11 cellular contexts compared by ENCODE assay signal in the genomic region with DNA sequence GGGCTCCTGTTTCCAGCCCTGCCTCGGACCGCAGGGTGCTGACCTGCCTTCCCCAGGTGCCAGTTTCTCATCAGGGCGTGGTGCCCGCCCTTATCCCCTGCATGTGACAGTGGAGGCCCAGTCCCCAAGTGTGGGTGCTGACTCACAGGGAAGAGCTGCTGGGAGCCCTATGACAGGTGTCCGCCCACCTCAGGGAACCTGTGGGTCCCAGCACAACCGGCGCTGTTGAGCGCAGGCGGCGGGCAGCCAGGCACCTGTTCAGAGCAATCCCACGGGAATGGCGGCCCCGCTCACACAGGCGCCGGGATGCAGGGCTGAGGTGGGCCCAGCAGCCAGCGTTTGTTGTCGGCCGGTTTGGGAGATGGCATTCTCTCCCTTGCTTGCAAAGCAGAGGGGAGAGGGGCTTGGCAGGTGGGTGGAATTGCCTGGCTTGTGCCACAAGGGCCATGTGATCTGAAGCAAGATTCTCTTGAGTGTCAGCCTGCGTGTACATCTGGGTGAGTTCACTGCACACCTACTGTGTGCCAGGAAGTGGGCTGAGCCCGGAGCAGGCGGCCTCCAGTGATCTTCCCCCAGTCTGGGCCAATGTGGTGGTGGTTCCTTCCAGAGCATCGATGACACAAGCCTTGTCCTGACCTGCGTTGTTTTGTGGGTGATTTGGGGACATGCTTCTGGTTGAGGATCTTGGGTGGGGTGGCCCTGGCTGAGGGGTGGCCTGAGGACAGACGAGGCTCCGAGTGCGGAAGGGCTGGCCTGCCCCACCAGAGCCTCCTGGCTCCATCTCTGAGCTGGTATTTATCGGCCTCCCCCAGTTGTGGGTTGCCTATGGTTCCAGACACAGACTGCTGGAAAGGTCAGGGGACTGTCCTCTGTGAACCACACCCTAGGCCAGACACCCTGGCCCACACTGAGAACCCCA. TPM values are rescaled to one million over a fixed set of nuclear protein-coding genes. Genes with fewer than 3 reads are reported as not detected.
DNase-seq lines count a peak whose midpoint lies in the region; ATAC-seq, FAIRE-seq and TF ChIP-seq lines count a peak whose summit lies in the region.
"Had no signal": no experiment of that assay in that cellular context is flagged by ENCODE, and none has a peak within 500 bp of the region (broad histone marks: within the 10 kb centered on the region; RNA-seq: fewer than 3 reads in every experiment).

No MANE protein-coding gene starts in this region.

- H3K9me3 Mint-ChIP-seq in CD14-positive monocyte = no peaks in the 10 kb centered on the region

- H3K27me3 ChIP-seq in pancreas = no peaks in the 10 kb centered on the region

- H3K36me3 ChIP-seq in pancreas = no peaks in the 10 kb centered on the region

- H3K4me1 ChIP-seq in pancreas = peaks cover 31 to 46% (median 31%) of the 10 kb centered on the region in 3 donors

- 32 to 38% methylated on average over 27 of the region's 27 CpGs for WGBS in pancreas, 2 donors

- FAIRE-seq in pancreas (lab: Jason Lieb, UNC) = no peak
- FAIRE-seq: small intestine, TTC549 had no signal

- peaks cover 62% of the 10 kb centered on the region for H3K4me1 Mint-ChIP-seq in CD14-positive monocyte

- H3K27ac Mint-ChIP-seq in CD14-positive monocyte = peak overlapping the region in 1 of 7 donors; percentile 72

- no peak for TF ChIP-seq CTCF in CD14-positive monocyte (IDR thresholded peaks at IDR 0.05)
- TF ChIP-seq CTCF in pancreas (IDR thresholded peaks at IDR 0.05) = no peak

- ATAC-seq in esophagus mucosa (peak; percentile 16), pancreas (peak; percentile 58 to 69 (median 62)), GM19035 (IDR thresholded peaks at IDR 0.05; ENCODE audit: unreplicated experiment) (no peak), GM18873 (IDR thresholded peaks at IDR 0.05; ENCODE audit: low FRiP score, unreplicated experiment) (no peak), GM21576 (IDR thresholded peaks at IDR 0.05; ENCODE audit: unreplicated experiment) (no peak)

- H3K27ac ChIP-seq in pancreas = peak overlapping the region; percentile 93 to 95 (median 94)

- no peaks in the 10 kb centered on the region for H3K9me3 ChIP-seq in pancreas

- peak overlapping the region in 2 of 4 donors; percentile 76 to 80 for H3K4me3 ChIP-seq in pancreas

- H3K27me3 Mint-ChIP-seq in CD14-positive monocyte (ENCODE audit: low read depth in 3 of 3) = peaks cover 3 to 8% (median 3%) of the 10 kb centered on the region in 3 donors

- intact Hi-C loops in CD14-positive monocyte (cut with micrococcal nuclease) = loop anchor here (2.0 to 10.0 kb wide), 4 partner anchors 21 to 235 kb away; no protein-coding TSS in a partner anchor
- intact Hi-C loops in pancreas (cut with DNase I) = no loop called here

- H3K4me3 Mint-ChIP-seq in CD14-positive monocyte = peak overlapping the region; percentile 20 to 26

- no peak for DNase-seq in CD14-positive monocyte (ENCODE audit: low spot score)
- peak; percentile 75 for DNase-seq in NCI-H2171 (lab: John Stamatoyannopoulos, UW)
- peak; percentile 82 to 97 (median 92) for DNase-seq in pancreas
- DNase-seq in OCI-M2 (lab: John Stamatoyannopoulos, UW; ENCODE audit: unreplicated experiment) = no peak
- DNase-seq: NCI-H1105 treated with DMSO at 0.1 percent for 48 hours, small intestine had no signal

- peaks cover 10 to 21% of the 10 kb centered on the region in 2 donors for H3K36me3 Mint-ChIP-seq in CD14-positive monocyte

RNA-seq across cellular contexts. Expression of a gene that starts 2.4 kb away (rescaled TPM):
- polyA plus RNA-seq in CD14-positive monocyte (1 to 10 TPM; 2.4 to 2.7 TPM), pancreas (10 to 100 TPM; 23.5 to 25.2 TPM)
- total RNA-seq in esophagus mucosa (14.6 TPM), pancreas (10 to 100 TPM; 17.8 to 44.1 (median 25.9) TPM)

Comparison
In these comparisons a context has a peak if more than half of its experiments do, and no peak if none do; other contexts are left out.
1. DNase-seq: peak in NCI-H2171 (single experiment) and pancreas (6 of 6); none in CD14-positive monocyte (single experiment) and OCI-M2 (single experiment).
2. ATAC-seq: peak in esophagus mucosa (single experiment) and pancreas (4 of 4); none in GM19035 (single experiment), GM18873 (single experiment) and GM21576 (single experiment).
3. intact Hi-C loops: an anchor here in CD14-positive monocyte (2.0 to 10.0 kb wide); none called in pancreas.